ENCODE assay signal across 8 cellular contexts in genomic region chr2:27891063-27891819, GRCh38. TPM values are rescaled to one million over a fixed set of nuclear protein-coding genes. Genes with fewer than 3 reads are reported as not detected.
DNase-seq lines count a peak whose midpoint lies in the region; ATAC-seq and TF ChIP-seq lines count a peak whose summit lies in the region.

No MANE protein-coding gene starts in this region.

- DNase-seq in COLO668 (lab: John Stamatoyannopoulos, UW; ENCODE audit: unreplicated experiment) (peak; percentile 85), LoVo (ENCODE audit: low spot score) (peak; percentile 82), right atrium auricular region (ENCODE audit: low spot score) (peak; percentile 92), renal cortical epithelial cell (ENCODE audit: low read depth) (peak; percentile 74), NCI-H524 (lab: John Stamatoyannopoulos, UW) (no peak)
- peak; percentile 73 for DNase-seq in T-helper 2 cell treated with Interferon-gamma antibody and Interleukin-4, amounts not matched to agents 5 μg/mL and 100 μg/mL, for 36 hours (ENCODE audit: low spot score)

- H3K27ac ChIP-seq in angular gyrus (ENCODE audit: low read depth, low read length): peak overlapping the region; percentile 95
- peak overlapping the region; percentile 96 to 98 for H3K27ac ChIP-seq in right atrium auricular region

- no peaks in the 10 kb centered on the region for H3K27me3 ChIP-seq in right atrium auricular region

- no peaks in the 10 kb centered on the region for H3K36me3 ChIP-seq in right atrium auricular region

- peaks cover 46% of the 10 kb centered on the region for H3K4me1 Mint-ChIP-seq in T-helper 2 cell treated with Interferon-gamma antibody and Interleukin-4, amounts not matched to agents 5 μg/mL and 100 μg/mL, for 36 hours (ENCODE audit: low read depth)

- H3K27me3 Mint-ChIP-seq in T-helper 2 cell treated with Interferon-gamma antibody and Interleukin-4, amounts not matched to agents 5 μg/mL and 100 μg/mL, for 36 hours (ENCODE audit: low read depth): peaks cover 4% of the 10 kb centered on the region

- peak overlapping the region; percentile 99 for H3K4me3 Mint-ChIP-seq in T-helper 2 cell treated with Interferon-gamma antibody and Interleukin-4, amounts not matched to agents 5 μg/mL and 100 μg/mL, for 36 hours

- H3K9me3 Mint-ChIP-seq in T-helper 2 cell treated with Interferon-gamma antibody and Interleukin-4, amounts not matched to agents 5 μg/mL and 100 μg/mL, for 36 hours: no peaks in the 10 kb centered on the region

- H3K4me3 ChIP-seq in right atrium auricular region: peak overlapping the region; percentile 77

- H3K36me3 Mint-ChIP-seq in T-helper 2 cell treated with Interferon-gamma antibody and Interleukin-4, amounts not matched to agents 5 μg/mL and 100 μg/mL, for 36 hours (ENCODE audit: low read depth): peaks cover 27% of the 10 kb centered on the region

- H3K27ac Mint-ChIP-seq in T-helper 2 cell treated with Interferon-gamma antibody and Interleukin-4, amounts not matched to agents 5 μg/mL and 100 μg/mL, for 36 hours: peak overlapping the region; percentile 100

- H3K9me3 ChIP-seq in right atrium auricular region: no peaks in the 10 kb centered on the region

- H3K4me1 ChIP-seq in right atrium auricular region: peaks cover 0 to 16% of the 10 kb centered on the region in 2 donors

- no peak for TF ChIP-seq CTCF in right atrium auricular region (IDR thresholded peaks at IDR 0.05)

- peak; percentile 27 for ATAC-seq in GM21717 (IDR thresholded peaks at IDR 0.05; ENCODE audit: unreplicated experiment)

RNA-seq across cellular contexts. Expression of gene BABAM2, which starts 0.7 kb away (rescaled TPM):
- total RNA-seq in right atrium auricular region (10 to 100 TPM; 58.8 to 60.6 TPM), renal cortical epithelial cell (27.1 and 57.3 TPM in 2 replicates)

RNA-seq across cellular contexts. Expression of gene RBKS, which starts 1.1 kb away (rescaled TPM):
- 1 to 10 TPM; 1.6 to 2.1 TPM for total RNA-seq in right atrium auricular region
- total RNA-seq in renal cortical epithelial cell: 10.0 and 12.5 TPM in 2 replicates

Comparison
In these comparisons a context has a peak if more than half of its experiments do, and no peak if none do; other contexts are left out.
1. DNase-seq: peak in COLO668 (single experiment), LoVo (single experiment), T-helper 2 cell treated with Interferon-gamma antibody and Interleukin-4, amounts not matched to agents 5 μg/mL and 100 μg/mL, for 36 hours (single experiment), right atrium auricular region (single experiment) and renal cortical epithelial cell (single experiment); none in NCI-H524 (0 of 2).